Comparison of ENCODE assay signal across 2 cellular contexts in genomic region chr4:157509286-157509685, GRCh38.
TF ChIP-seq lines count a peak whose summit lies in the region.

No MANE protein-coding gene starts in this region.

TF ChIP-seq in HepG2, 621 proteins besides CTCF, POLR2A, EP300 and RAD21:
- TF ChIP-seq, protein P1, sequence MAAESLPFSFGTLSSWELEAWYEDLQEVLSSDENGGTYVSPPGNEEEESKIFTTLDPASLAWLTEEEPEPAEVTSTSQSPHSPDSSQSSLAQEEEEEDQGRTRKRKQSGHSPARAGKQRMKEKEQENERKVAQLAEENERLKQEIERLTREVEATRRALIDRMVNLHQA (CRISPR knock-in tag; IDR thresholded peaks at IDR 0.05) = no peak
- no peak for TF ChIP-seq FOXP4 (CRISPR knock-in tag; IDR thresholded peaks at IDR 0.05)

TF ChIP-seq in H1, 55 proteins besides CTCF, POLR2A, EP300 and RAD21:
- TF ChIP-seq YY1 (IDR thresholded peaks at IDR 0.05; ENCODE audit: low read depth, low read length) (no peak), E2F6 (IDR thresholded peaks at IDR 0.05) (no peak), SIX5 (IDR thresholded peaks at IDR 0.05; ENCODE audit: low read depth, low read length) (no peak), SAP30 (IDR thresholded peaks at IDR 0.05; ENCODE audit: insufficient read depth, insufficient replicate concordance, low read length) (no peak), KDM4A (IDR thresholded peaks at IDR 0.05; ENCODE audit: low read depth, low read length, severe bottlenecking) (no peak), PHF8 (conservative IDR thresholded peaks at IDR 0.05; ENCODE audit: low read depth, low read length) (no peak)
- TF ChIP-seq, protein P2, sequence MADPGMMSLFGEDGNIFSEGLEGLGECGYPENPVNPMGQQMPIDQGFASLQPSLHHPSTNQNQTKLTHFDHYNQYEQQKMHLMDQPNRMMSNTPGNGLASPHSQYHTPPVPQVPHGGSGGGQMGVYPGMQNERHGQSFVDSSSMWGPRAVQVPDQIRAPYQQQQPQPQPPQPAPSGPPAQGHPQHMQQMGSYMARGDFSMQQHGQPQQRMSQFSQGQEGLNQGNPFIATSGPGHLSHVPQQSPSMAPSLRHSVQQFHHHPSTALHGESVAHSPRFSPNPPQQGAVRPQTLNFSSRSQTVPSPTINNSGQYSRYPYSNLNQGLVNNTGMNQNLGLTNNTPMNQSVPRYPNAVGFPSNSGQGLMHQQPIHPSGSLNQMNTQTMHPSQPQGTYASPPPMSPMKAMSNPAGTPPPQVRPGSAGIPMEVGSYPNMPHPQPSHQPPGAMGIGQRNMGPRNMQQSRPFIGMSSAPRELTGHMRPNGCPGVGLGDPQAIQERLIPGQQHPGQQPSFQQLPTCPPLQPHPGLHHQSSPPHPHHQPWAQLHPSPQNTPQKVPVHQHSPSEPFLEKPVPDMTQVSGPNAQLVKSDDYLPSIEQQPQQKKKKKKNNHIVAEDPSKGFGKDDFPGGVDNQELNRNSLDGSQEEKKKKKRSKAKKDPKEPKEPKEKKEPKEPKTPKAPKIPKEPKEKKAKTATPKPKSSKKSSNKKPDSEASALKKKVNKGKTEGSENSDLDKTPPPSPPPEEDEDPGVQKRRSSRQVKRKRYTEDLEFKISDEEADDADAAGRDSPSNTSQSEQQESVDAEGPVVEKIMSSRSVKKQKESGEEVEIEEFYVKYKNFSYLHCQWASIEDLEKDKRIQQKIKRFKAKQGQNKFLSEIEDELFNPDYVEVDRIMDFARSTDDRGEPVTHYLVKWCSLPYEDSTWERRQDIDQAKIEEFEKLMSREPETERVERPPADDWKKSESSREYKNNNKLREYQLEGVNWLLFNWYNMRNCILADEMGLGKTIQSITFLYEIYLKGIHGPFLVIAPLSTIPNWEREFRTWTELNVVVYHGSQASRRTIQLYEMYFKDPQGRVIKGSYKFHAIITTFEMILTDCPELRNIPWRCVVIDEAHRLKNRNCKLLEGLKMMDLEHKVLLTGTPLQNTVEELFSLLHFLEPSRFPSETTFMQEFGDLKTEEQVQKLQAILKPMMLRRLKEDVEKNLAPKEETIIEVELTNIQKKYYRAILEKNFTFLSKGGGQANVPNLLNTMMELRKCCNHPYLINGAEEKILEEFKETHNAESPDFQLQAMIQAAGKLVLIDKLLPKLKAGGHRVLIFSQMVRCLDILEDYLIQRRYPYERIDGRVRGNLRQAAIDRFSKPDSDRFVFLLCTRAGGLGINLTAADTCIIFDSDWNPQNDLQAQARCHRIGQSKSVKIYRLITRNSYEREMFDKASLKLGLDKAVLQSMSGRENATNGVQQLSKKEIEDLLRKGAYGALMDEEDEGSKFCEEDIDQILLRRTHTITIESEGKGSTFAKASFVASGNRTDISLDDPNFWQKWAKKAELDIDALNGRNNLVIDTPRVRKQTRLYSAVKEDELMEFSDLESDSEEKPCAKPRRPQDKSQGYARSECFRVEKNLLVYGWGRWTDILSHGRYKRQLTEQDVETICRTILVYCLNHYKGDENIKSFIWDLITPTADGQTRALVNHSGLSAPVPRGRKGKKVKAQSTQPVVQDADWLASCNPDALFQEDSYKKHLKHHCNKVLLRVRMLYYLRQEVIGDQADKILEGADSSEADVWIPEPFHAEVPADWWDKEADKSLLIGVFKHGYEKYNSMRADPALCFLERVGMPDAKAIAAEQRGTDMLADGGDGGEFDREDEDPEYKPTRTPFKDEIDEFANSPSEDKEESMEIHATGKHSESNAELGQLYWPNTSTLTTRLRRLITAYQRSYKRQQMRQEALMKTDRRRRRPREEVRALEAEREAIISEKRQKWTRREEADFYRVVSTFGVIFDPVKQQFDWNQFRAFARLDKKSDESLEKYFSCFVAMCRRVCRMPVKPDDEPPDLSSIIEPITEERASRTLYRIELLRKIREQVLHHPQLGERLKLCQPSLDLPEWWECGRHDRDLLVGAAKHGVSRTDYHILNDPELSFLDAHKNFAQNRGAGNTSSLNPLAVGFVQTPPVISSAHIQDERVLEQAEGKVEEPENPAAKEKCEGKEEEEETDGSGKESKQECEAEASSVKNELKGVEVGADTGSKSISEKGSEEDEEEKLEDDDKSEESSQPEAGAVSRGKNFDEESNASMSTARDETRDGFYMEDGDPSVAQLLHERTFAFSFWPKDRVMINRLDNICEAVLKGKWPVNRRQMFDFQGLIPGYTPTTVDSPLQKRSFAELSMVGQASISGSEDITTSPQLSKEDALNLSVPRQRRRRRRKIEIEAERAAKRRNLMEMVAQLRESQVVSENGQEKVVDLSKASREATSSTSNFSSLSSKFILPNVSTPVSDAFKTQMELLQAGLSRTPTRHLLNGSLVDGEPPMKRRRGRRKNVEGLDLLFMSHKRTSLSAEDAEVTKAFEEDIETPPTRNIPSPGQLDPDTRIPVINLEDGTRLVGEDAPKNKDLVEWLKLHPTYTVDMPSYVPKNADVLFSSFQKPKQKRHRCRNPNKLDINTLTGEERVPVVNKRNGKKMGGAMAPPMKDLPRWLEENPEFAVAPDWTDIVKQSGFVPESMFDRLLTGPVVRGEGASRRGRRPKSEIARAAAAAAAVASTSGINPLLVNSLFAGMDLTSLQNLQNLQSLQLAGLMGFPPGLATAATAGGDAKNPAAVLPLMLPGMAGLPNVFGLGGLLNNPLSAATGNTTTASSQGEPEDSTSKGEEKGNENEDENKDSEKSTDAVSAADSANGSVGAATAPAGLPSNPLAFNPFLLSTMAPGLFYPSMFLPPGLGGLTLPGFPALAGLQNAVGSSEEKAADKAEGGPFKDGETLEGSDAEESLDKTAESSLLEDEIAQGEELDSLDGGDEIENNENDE (IDR thresholded peaks at IDR 0.05; ENCODE audit: insufficient replicate concordance, low read length) = no peak
